1 cellular context compared by ENCODE assay signal in the genomic region with DNA sequence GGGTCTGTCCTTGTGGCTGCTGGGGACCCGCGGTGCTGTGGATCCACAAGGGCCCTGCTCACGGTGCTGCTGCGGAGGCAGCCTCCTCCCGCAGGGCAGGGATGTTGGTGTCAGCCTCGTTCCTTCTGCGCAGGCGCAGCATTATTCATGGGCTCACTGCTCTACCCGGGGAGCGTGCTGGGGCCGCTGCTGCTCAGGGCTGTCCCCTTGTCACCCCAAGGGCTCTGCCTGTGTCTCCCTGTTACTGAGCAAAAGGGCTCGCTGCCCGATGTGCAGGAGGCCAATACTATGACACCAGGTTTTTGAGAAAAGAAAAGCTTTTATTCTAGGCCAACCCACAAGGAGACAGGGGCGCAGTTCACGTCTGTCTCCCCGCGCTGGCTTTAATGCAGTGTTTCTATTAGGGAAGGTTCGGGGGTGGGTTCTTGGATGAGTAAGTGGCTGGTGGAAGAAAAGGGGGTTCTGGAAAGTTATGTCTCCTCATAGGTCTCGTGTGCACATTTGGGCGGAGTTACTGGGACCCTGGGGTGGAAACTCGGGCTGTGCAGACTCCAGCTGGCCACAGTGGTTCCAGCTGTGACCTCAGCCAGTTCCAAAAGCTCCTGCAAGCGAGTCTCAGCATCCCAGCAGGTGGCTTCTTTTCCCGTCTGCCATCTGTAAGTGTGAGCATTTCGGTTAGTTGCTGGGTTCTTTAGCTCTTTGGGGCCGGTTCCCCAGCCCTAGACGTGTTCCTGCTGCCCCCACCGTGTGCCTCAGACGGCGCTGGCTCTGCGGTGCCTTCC.
TF ChIP-seq lines count a peak whose summit lies in the region.

No MANE protein-coding gene starts in this region.

TF ChIP-seq in SK-N-SH, 30 proteins besides CTCF, POLR2A, EP300 and RAD21:
- no peak for TF ChIP-seq MEF2A (IDR thresholded peaks at IDR 0.05; ENCODE audit: borderline replicate concordance, low read depth)
- TF ChIP-seq, protein P1, sequence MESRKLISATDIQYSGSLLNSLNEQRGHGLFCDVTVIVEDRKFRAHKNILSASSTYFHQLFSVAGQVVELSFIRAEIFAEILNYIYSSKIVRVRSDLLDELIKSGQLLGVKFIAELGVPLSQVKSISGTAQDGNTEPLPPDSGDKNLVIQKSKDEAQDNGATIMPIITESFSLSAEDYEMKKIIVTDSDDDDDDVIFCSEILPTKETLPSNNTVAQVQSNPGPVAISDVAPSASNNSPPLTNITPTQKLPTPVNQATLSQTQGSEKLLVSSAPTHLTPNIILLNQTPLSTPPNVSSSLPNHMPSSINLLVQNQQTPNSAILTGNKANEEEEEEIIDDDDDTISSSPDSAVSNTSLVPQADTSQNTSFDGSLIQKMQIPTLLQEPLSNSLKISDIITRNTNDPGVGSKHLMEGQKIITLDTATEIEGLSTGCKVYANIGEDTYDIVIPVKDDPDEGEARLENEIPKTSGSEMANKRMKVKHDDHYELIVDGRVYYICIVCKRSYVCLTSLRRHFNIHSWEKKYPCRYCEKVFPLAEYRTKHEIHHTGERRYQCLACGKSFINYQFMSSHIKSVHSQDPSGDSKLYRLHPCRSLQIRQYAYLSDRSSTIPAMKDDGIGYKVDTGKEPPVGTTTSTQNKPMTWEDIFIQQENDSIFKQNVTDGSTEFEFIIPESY (IDR thresholded peaks at IDR 0.05; ENCODE audit: borderline replicate concordance, low read depth): no peak
- TF ChIP-seq REST (IDR thresholded peaks at IDR 0.05; ENCODE audit: low read depth, low read length): no peak
- TF ChIP-seq MAX (IDR thresholded peaks at IDR 0.05; ENCODE audit: low read depth): no peak
- TF ChIP-seq NFIC (IDR thresholded peaks at IDR 0.05; ENCODE audit: borderline replicate concordance): no peak
- no peak for TF ChIP-seq GATA2 (CRISPR knock-in tag; IDR thresholded peaks at IDR 0.05)
- TF ChIP-seq RCOR1 (IDR thresholded peaks at IDR 0.05; ENCODE audit: low read length): no peak
- no peak for TF ChIP-seq MXI1 (IDR thresholded peaks at IDR 0.05; ENCODE audit: low read depth, low read length)
- TF ChIP-seq FOXM1 (IDR thresholded peaks at IDR 0.05; ENCODE audit: low read depth): no peak
- no peak for TF ChIP-seq FOSL2 (IDR thresholded peaks at IDR 0.05; ENCODE audit: borderline replicate concordance, low read depth)
- TF ChIP-seq, protein P2, sequence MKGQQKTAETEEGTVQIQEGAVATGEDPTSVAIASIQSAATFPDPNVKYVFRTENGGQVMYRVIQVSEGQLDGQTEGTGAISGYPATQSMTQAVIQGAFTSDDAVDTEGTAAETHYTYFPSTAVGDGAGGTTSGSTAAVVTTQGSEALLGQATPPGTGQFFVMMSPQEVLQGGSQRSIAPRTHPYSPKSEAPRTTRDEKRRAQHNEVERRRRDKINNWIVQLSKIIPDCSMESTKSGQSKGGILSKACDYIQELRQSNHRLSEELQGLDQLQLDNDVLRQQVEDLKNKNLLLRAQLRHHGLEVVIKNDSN (IDR thresholded peaks at IDR 0.05; ENCODE audit: borderline replicate concordance, low read depth): no peak
- no peak for TF ChIP-seq JUND (IDR thresholded peaks at IDR 0.05)
- TF ChIP-seq FOXJ3 (CRISPR knock-in tag; IDR thresholded peaks at IDR 0.05): no peak
- TF ChIP-seq TCF12 (IDR thresholded peaks at IDR 0.05): no peak
- TF ChIP-seq, protein P3, sequence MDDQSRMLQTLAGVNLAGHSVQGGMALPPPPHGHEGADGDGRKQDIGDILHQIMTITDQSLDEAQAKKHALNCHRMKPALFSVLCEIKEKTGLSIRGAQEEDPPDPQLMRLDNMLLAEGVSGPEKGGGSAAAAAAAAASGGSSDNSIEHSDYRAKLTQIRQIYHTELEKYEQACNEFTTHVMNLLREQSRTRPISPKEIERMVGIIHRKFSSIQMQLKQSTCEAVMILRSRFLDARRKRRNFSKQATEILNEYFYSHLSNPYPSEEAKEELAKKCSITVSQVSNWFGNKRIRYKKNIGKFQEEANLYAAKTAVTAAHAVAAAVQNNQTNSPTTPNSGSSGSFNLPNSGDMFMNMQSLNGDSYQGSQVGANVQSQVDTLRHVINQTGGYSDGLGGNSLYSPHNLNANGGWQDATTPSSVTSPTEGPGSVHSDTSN (IDR thresholded peaks at IDR 0.05): no peak
